In genomic region chr14:55298423-55298822, GRCh38 we compare ENCODE assay signal across 14 cellular contexts.
"Had no signal": no experiment of that assay in that cellular context is flagged by ENCODE, and none has a peak within 500 bp of the region (broad histone marks: within the 10 kb centered on the region; RNA-seq: fewer than 3 reads in every experiment).

No MANE protein-coding gene starts in this region.

- H3K27me3 Mint-ChIP-seq: activated CD4-positive, alpha-beta memory T cell treated with anti-CD3 and anti-CD28 coated beads for 36 hours; activated naive CD4-positive, alpha-beta T cell treated with anti-CD3 and anti-CD28 coated beads, Interleukin-2, amount 10 ng/mL, durations not matched to agents 7 days and 5 days; naive B cell had no signal

- FAIRE-seq: colon, frontal cortex, TTC549 had no signal

- H3K27ac ChIP-seq: heart right ventricle, sigmoid colon, SK-N-MC had no signal

- H3K27ac Mint-ChIP-seq: activated CD4-positive, alpha-beta memory T cell treated with anti-CD3 and anti-CD28 coated beads for 36 hours; activated naive CD4-positive, alpha-beta T cell treated with anti-CD3 and anti-CD28 coated beads, Interleukin-2, amount 10 ng/mL, durations not matched to agents 7 days and 5 days had no signal

- H3K9me3 ChIP-seq: heart right ventricle, sigmoid colon had no signal

- ATAC-seq: heart right ventricle had no signal

- H3K9me3 Mint-ChIP-seq: activated CD4-positive, alpha-beta memory T cell treated with anti-CD3 and anti-CD28 coated beads for 36 hours; activated naive CD4-positive, alpha-beta T cell treated with anti-CD3 and anti-CD28 coated beads, Interleukin-2, amount 10 ng/mL, durations not matched to agents 7 days and 5 days; activated T-helper 2 cell treated with anti-CD3 and anti-CD28 coated beads, Interferon-gamma antibody, Interleukin-2, Interleukin-4, amounts not matched to agents 10 μg/mL and 5 μg/mL and 100 μg/mL, durations not matched to agents 14 hours and 24 hours and 36 hours; naive B cell had no signal

- DNase-seq: effector CD8-positive, alpha-beta T cell; heart right ventricle; islet precursor cell; naive B cell; occipital lobe; sigmoid colon; stimulated activated CD4-positive, alpha-beta T cell treated with anti-CD3 and anti-CD28 coated beads, Interleukin-2, amount 100 ng/mL, for 24 hours had no signal

- H3K36me3 ChIP-seq: sigmoid colon had no signal

- H3K4me3 Mint-ChIP-seq: activated CD4-positive, alpha-beta memory T cell treated with anti-CD3 and anti-CD28 coated beads for 36 hours; activated naive CD4-positive, alpha-beta T cell treated with anti-CD3 and anti-CD28 coated beads, Interleukin-2, amount 10 ng/mL, durations not matched to agents 7 days and 5 days had no signal

- H3K4me3 ChIP-seq: heart right ventricle, sigmoid colon, SK-N-MC had no signal
